Comparison of ENCODE assay signal across 8 cellular contexts in the genomic region with DNA sequence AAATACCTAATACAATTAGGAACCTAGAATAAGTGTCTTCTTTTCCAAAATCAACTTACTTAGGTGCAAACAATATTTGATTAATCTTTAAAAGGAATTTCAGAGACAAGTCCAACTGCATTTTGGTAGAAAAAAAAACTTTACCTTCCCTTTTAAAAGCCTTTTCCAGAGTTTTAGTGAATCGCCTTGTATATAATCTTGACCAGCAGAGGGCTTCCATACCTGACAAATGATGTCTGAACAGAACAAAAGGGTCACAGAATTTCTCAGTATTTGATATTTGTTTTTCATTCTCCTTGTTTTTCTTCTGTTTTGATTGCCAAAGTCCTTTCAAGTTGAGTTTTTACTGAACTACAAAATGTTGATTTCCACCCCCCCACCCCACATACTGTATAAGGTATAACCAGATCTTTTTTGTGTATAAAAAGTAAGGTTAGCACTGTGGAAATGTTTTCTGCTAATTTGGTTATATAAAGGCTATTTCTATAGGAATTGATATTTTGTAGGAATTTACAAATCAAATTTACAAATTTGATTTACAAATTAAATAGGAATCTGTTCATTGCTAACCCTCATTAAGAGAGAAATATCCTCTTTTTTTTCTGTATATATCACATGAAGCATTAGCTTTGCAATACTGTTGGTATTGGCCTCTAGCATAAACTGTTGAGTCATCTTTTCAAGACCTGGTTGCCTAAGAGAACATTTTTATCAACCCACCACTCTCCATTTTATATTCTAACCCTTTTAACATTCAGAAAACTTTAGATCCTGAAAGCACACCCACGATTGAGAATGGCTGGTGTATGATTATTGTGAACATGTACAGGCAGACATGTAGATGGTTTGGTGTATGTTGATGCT.
DNase-seq lines count a peak whose midpoint lies in the region; ATAC-seq, FAIRE-seq and TF ChIP-seq lines count a peak whose summit lies in the region.

No MANE protein-coding gene starts in this region.

- H3K9me3 ChIP-seq in WERI-Rb-1 (ENCODE audit: severe bottlenecking) (peaks cover 5% of the 10 kb centered on the region), HepG2 (ENCODE audit: low read length) (no peaks in the 10 kb centered on the region)

- no peak overlapping the region for H2AFZ ChIP-seq in HepG2 (ENCODE audit: low read length)

- POLR2A ChIA-PET in HepG2 (lab: Yijun Ruan, JAX) = no interaction called here

- peak; percentile 63 for ATAC-seq in HepG2
- ATAC-seq in stimulated activated naive B cell treated with anti-CD40 and anti-IgM and Interleukin-4, amounts not matched to agents 10 μg/mL and 1 μg/mL and 100 μg/mL, for 72 hours (replicated peaks) = no peak
- no peak for ATAC-seq in GM19452 (IDR thresholded peaks at IDR 0.05; ENCODE audit: unreplicated experiment)

- no peaks in the 10 kb centered on the region for H3K27me3 Mint-ChIP-seq in stimulated activated naive B cell treated with anti-CD40 and anti-IgM and Interleukin-4, amounts not matched to agents 10 μg/mL and 1 μg/mL and 100 μg/mL, for 72 hours

- H3K36me3 Mint-ChIP-seq in stimulated activated naive B cell treated with anti-CD40 and anti-IgM and Interleukin-4, amounts not matched to agents 10 μg/mL and 1 μg/mL and 100 μg/mL, for 72 hours = no peaks in the 10 kb centered on the region

- no peaks in the 10 kb centered on the region for H3K9me3 Mint-ChIP-seq in stimulated activated naive B cell treated with anti-CD40 and anti-IgM and Interleukin-4, amounts not matched to agents 10 μg/mL and 1 μg/mL and 100 μg/mL, for 72 hours

- H3K27ac Mint-ChIP-seq in stimulated activated naive B cell treated with anti-CD40 and anti-IgM and Interleukin-4, amounts not matched to agents 10 μg/mL and 1 μg/mL and 100 μg/mL, for 72 hours = no peak overlapping the region

- H3K4me3 ChIP-seq in WERI-Rb-1 (ENCODE audit: low read depth, low read length) = no peak overlapping the region
- H3K4me3 ChIP-seq in HepG2 (replicated peaks in 1 of 3; ENCODE audit: insufficient read depth in 1 of 3, low read depth in 2 of 3, low read length in 3 of 3) = no peak overlapping the region

- H3K4me3 Mint-ChIP-seq in stimulated activated naive B cell treated with anti-CD40 and anti-IgM and Interleukin-4, amounts not matched to agents 10 μg/mL and 1 μg/mL and 100 μg/mL, for 72 hours = no peak overlapping the region

- no peaks in the 10 kb centered on the region for H3K27me3 ChIP-seq in WERI-Rb-1 (ENCODE audit: insufficient read depth, low read depth, severe bottlenecking)
- H3K27me3 ChIP-seq in HepG2 (ENCODE audit: control insufficient read depth in 1 of 2, insufficient read depth in 2 of 2, low read length in 2 of 2) = 0 out of 5 replicates have a peak, but pooled peaks cover 0 to 3% of the 10 kb centered on the region in 2 experiments

- no peaks in the 10 kb centered on the region for H3K36me3 ChIP-seq in WERI-Rb-1
- H3K36me3 ChIP-seq in HepG2 (replicated peaks in 1 of 2; ENCODE audit: control insufficient read depth in 1 of 2, insufficient read depth in 2 of 2, low read length in 2 of 2) = no peaks in the 10 kb centered on the region

- intact Hi-C loops in HepG2 (cut with micrococcal nuclease; ENCODE audit: unreplicated experiment) = loop anchor here (1.0 kb wide), 1 partner anchor 630 kb away; no protein-coding TSS in a partner anchor

- no peak for TF ChIP-seq EP300 in HepG2 (IDR thresholded peaks at IDR 0.05; ENCODE audit: low read depth in 2 of 2, low read length in 2 of 2)
- TF ChIP-seq EP300 in HepG2 (CRISPR knock-in tag; IDR thresholded peaks at IDR 0.05; ENCODE audit: borderline replicate concordance) = no peak

- peak; percentile 12 for DNase-seq in Caki2 (ENCODE audit: low read depth)
- DNase-seq in HCEC 1CT = peak; percentile 2
- DNase-seq in WERI-Rb-1 = no peak
- peak; percentile 15 for DNase-seq in HepG2 (ENCODE audit: low spot score)
- DNase-seq in stimulated activated naive B cell treated with anti-CD40 and anti-IgM and Interleukin-4, amounts not matched to agents 10 μg/mL and 1 μg/mL and 100 μg/mL, for 72 hours = no peak
- DNase-seq in activated effector memory CD4-positive, alpha-beta T cell treated with Interleukin-2 at 50 U/mL for 16 hours = no peak
- no peak for DNase-seq in NCI-H1436 treated with DMSO at 0.1 percent for 48 hours (lab: John Stamatoyannopoulos, UW)

- FAIRE-seq in HepG2 (lab: Jason Lieb, UNC) = no peak

- TF ChIP-seq CTCF in WERI-Rb-1 (IDR thresholded peaks at IDR 0.05; ENCODE audit: low read depth, low read length) (peak; percentile 27; the same call in 1 of the 2 replicates), HepG2 (CRISPR knock-in tag; IDR thresholded peaks at IDR 0.05) (peak; percentile 35; the same call in 1 of the 2 replicates)

- in situ Hi-C loops in Caki2 (cut with HindIII; ENCODE audit: low pct_unique_long_range_greater_than_20kb, low sequenced_read_pairs) (no loop called here), HepG2 (cut with HindIII; ENCODE audit: extremely low pct_ligation_motif_present, low pct_unique_long_range_greater_than_20kb) (loop anchor here (10.0 kb wide), 1 partner anchor 631 kb away; no protein-coding TSS in a partner anchor)

- H4K20me1 ChIP-seq in HepG2 (ENCODE audit: insufficient read depth, low read length) = 0 out of 2 replicates have a peak, but pooled peaks cover 2% of the 10 kb centered on the region

- H3K27ac ChIP-seq in WERI-Rb-1 = no peak overlapping the region
- H3K27ac ChIP-seq in HepG2 (ENCODE audit: extremely low read length, insufficient read depth, low read length) = no peak overlapping the region

- no peak overlapping the region for H3K9ac ChIP-seq in HepG2 (ENCODE audit: insufficient read depth, low read depth, low read length)

- TF ChIP-seq RAD21 in HepG2 (CRISPR knock-in tag; IDR thresholded peaks at IDR 0.05) = no peak

- TF ChIP-seq POLR2A in HepG2 (IDR thresholded peaks at IDR 0.05; ENCODE audit: insufficient read depth in 1 of 2, low read depth in 2 of 2, low read length in 2 of 2) = no peak

- CTCF ChIA-PET in HepG2 (lab: Yijun Ruan, JAX; ENCODE audit: low intra/inter-chr PET ratio, low total read pairs) = interaction anchor here (0.9 to 1.5 kb wide), 2 partner anchors 629 to 630 kb away, joined by 3 to 4 read pairs; no protein-coding TSS in a partner anchor

- H3K79me2 ChIP-seq in HepG2 (ENCODE audit: insufficient read depth, low read length) = no peaks in the 10 kb centered on the region

- no peaks in the 10 kb centered on the region for H3K4me1 ChIP-seq in HepG2 (ENCODE audit: insufficient read depth, low read length)

- WGBS in HepG2 (ENCODE audit: low lambda C conversion rate) = 2% methylated on average over 2 of the region's 2 CpGs

- no TSS peak for BruUV-seq in HepG2 (replicated peaks; lab: Mats Ljungman, UMichigan)

- H3K4me1 Mint-ChIP-seq in stimulated activated naive B cell treated with anti-CD40 and anti-IgM and Interleukin-4, amounts not matched to agents 10 μg/mL and 1 μg/mL and 100 μg/mL, for 72 hours = no peaks in the 10 kb centered on the region

- H3K4me2 ChIP-seq in HepG2 (ENCODE audit: low read depth, low read length) = no peak overlapping the region

TF ChIP-seq in HepG2, 621 proteins besides CTCF, POLR2A, EP300 and RAD21:
- TF ChIP-seq ONECUT2 (CRISPR knock-in tag; IDR thresholded peaks at IDR 0.05) = no peak
- peak; percentile 6 to 18; a peak in 1 of 4 replicates for TF ChIP-seq MAFK (conservative IDR thresholded peaks at IDR 0.05 in 1 of 2, IDR thresholded peaks at IDR 0.05 in 1 of 2; ENCODE audit: low read length in 2 of 2)
- peak; percentile 44; the same call in 1 of the 2 replicates for TF ChIP-seq SMC3 (IDR thresholded peaks at IDR 0.05; ENCODE audit: low read length)
- peak; percentile 51 for TF ChIP-seq STAG1 (CRISPR knock-in tag; IDR thresholded peaks at IDR 0.05)

Comparison
In these comparisons a context has a peak if more than half of its experiments do, and no peak if none do; other contexts are left out.
1. DNase-seq: peak in Caki2 (single experiment), HCEC 1CT (single experiment) and HepG2 (single experiment); none in WERI-Rb-1 (single experiment), stimulated activated naive B cell treated with anti-CD40 and anti-IgM and Interleukin-4, amounts not matched to agents 10 μg/mL and 1 μg/mL and 100 μg/mL, for 72 hours (single experiment), activated effector memory CD4-positive, alpha-beta T cell treated with Interleukin-2 at 50 U/mL for 16 hours (single experiment) and NCI-H1436 treated with DMSO at 0.1 percent for 48 hours (single experiment).